ENCODE assay signal across 1 cellular context in the genomic region with DNA sequence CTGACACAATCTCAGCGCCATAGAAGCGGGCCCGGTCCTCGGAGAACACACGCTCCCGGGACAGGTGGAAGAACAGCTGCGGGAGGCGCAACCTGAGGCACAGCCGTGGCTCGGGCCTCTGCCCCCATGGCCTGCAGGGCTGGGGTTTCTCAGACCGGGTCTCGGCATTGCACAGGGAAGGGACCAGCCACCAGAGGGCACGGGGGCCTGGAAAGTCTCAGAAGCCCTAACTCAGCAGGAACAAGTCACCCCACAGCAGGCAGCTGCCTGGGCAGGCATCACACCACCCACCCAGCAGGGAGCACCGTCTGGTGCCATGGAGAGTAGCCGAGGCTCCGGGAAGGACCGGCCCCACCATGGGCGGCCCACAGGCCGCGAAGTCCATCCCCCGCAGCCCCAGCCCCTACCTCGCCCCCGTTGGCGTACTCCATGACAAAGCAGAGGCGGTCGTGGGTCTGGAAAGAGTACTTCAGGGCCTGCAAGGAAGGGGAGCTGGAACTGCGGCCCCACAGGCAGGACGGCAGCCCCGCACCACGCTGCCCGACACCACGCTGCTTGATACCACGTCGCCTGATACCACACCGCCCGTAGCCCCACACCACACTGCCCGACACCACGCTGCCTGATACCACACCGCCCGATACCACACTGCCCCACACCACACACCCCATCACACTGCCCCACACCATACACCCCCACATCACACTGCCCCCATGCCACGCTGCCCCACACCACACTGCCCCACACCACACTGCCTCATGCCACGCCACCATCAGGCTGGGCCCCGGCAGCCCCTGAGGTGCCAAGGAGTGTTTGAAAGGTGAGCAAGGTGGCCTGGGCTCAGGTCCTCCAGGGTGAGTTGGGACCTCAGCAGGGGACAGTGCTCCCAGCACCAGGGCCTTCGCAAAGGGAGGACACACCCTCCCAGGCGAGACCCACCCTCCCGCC.
A peak's percentile ranks its signal among the peaks of the same experiment; 100 is the strongest.
TF ChIP-seq lines count a peak whose summit lies in the region.

No MANE protein-coding gene starts in this region.

TF ChIP-seq in H1, 55 proteins besides CTCF, POLR2A, EP300 and RAD21:
- TF ChIP-seq SIN3A (conservative IDR thresholded peaks at IDR 0.05 in 1 of 2, IDR thresholded peaks at IDR 0.05 in 1 of 2; ENCODE audit: low read depth in 1 of 2, low read length in 2 of 2): no peak
- 0 out of 2 replicates have a peak, but pooled peaks have one; percentile 15 for TF ChIP-seq POLR2AphosphoS5 (IDR thresholded peaks at IDR 0.05; ENCODE audit: low read depth, low read length)
- no peak for TF ChIP-seq RXRA (IDR thresholded peaks at IDR 0.05; ENCODE audit: insufficient read depth, low read depth, low read length)
- TF ChIP-seq GABPA (IDR thresholded peaks at IDR 0.05; ENCODE audit: borderline replicate concordance, insufficient read depth, low read length): no peak
- 0 out of 2 replicates have a peak, but pooled peaks have one; percentile 36 for TF ChIP-seq EGR1 (IDR thresholded peaks at IDR 0.05; ENCODE audit: borderline replicate concordance, low read depth, low read length)
- TF ChIP-seq CTBP2 (IDR thresholded peaks at IDR 0.05; ENCODE audit: borderline replicate concordance, insufficient read depth, insufficient read length, low read length): no peak
- no peak for TF ChIP-seq CBX5 (IDR thresholded peaks at IDR 0.05; ENCODE audit: low read depth, low read length)
- TF ChIP-seq, protein P1, sequence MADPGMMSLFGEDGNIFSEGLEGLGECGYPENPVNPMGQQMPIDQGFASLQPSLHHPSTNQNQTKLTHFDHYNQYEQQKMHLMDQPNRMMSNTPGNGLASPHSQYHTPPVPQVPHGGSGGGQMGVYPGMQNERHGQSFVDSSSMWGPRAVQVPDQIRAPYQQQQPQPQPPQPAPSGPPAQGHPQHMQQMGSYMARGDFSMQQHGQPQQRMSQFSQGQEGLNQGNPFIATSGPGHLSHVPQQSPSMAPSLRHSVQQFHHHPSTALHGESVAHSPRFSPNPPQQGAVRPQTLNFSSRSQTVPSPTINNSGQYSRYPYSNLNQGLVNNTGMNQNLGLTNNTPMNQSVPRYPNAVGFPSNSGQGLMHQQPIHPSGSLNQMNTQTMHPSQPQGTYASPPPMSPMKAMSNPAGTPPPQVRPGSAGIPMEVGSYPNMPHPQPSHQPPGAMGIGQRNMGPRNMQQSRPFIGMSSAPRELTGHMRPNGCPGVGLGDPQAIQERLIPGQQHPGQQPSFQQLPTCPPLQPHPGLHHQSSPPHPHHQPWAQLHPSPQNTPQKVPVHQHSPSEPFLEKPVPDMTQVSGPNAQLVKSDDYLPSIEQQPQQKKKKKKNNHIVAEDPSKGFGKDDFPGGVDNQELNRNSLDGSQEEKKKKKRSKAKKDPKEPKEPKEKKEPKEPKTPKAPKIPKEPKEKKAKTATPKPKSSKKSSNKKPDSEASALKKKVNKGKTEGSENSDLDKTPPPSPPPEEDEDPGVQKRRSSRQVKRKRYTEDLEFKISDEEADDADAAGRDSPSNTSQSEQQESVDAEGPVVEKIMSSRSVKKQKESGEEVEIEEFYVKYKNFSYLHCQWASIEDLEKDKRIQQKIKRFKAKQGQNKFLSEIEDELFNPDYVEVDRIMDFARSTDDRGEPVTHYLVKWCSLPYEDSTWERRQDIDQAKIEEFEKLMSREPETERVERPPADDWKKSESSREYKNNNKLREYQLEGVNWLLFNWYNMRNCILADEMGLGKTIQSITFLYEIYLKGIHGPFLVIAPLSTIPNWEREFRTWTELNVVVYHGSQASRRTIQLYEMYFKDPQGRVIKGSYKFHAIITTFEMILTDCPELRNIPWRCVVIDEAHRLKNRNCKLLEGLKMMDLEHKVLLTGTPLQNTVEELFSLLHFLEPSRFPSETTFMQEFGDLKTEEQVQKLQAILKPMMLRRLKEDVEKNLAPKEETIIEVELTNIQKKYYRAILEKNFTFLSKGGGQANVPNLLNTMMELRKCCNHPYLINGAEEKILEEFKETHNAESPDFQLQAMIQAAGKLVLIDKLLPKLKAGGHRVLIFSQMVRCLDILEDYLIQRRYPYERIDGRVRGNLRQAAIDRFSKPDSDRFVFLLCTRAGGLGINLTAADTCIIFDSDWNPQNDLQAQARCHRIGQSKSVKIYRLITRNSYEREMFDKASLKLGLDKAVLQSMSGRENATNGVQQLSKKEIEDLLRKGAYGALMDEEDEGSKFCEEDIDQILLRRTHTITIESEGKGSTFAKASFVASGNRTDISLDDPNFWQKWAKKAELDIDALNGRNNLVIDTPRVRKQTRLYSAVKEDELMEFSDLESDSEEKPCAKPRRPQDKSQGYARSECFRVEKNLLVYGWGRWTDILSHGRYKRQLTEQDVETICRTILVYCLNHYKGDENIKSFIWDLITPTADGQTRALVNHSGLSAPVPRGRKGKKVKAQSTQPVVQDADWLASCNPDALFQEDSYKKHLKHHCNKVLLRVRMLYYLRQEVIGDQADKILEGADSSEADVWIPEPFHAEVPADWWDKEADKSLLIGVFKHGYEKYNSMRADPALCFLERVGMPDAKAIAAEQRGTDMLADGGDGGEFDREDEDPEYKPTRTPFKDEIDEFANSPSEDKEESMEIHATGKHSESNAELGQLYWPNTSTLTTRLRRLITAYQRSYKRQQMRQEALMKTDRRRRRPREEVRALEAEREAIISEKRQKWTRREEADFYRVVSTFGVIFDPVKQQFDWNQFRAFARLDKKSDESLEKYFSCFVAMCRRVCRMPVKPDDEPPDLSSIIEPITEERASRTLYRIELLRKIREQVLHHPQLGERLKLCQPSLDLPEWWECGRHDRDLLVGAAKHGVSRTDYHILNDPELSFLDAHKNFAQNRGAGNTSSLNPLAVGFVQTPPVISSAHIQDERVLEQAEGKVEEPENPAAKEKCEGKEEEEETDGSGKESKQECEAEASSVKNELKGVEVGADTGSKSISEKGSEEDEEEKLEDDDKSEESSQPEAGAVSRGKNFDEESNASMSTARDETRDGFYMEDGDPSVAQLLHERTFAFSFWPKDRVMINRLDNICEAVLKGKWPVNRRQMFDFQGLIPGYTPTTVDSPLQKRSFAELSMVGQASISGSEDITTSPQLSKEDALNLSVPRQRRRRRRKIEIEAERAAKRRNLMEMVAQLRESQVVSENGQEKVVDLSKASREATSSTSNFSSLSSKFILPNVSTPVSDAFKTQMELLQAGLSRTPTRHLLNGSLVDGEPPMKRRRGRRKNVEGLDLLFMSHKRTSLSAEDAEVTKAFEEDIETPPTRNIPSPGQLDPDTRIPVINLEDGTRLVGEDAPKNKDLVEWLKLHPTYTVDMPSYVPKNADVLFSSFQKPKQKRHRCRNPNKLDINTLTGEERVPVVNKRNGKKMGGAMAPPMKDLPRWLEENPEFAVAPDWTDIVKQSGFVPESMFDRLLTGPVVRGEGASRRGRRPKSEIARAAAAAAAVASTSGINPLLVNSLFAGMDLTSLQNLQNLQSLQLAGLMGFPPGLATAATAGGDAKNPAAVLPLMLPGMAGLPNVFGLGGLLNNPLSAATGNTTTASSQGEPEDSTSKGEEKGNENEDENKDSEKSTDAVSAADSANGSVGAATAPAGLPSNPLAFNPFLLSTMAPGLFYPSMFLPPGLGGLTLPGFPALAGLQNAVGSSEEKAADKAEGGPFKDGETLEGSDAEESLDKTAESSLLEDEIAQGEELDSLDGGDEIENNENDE (IDR thresholded peaks at IDR 0.05; ENCODE audit: insufficient replicate concordance, low read length): no peak
- no peak for TF ChIP-seq ATF2 (IDR thresholded peaks at IDR 0.05; ENCODE audit: low read length)
